ENCODE assay signal across 8 cellular contexts in genomic region chr6:37101991-37102298, GRCh38.
DNase-seq lines count a peak whose midpoint lies in the region; ATAC-seq and TF ChIP-seq lines count a peak whose summit lies in the region.

No MANE protein-coding gene starts in this region.

- no peaks in the 10 kb centered on the region for H3K36me3 Mint-ChIP-seq in T-helper 2 cell treated with Interferon-gamma antibody and Interleukin-4, amounts not matched to agents 5 μg/mL and 100 μg/mL, for 36 hours (ENCODE audit: low read depth)

- H3K36me3 ChIP-seq in lower lobe of right lung (no peaks in the 10 kb centered on the region), thoracic aorta (no peaks in the 10 kb centered on the region)

- DNase-seq in T-helper 2 cell treated with Interferon-gamma antibody and Interleukin-4, amounts not matched to agents 5 μg/mL and 100 μg/mL, for 36 hours (ENCODE audit: low spot score), result no peak
- DNase-seq in T-helper 2 cell (no peak), lower lobe of right lung (no peak), thoracic aorta (ENCODE audit: low spot score) (no peak), NCI-H1436 treated with DMSO at 0.1 percent for 48 hours (lab: John Stamatoyannopoulos, UW) (no peak), germinal center (ENCODE audit: low spot score) (no peak)
- DNase-seq in activated effector memory CD4-positive, alpha-beta T cell treated with anti-CD3 and anti-CD28 coated beads, Interleukin-2, amount 50 U/mL, for 16 hours, result no peak

- no peaks in the 10 kb centered on the region for H3K27me3 Mint-ChIP-seq in T-helper 2 cell treated with Interferon-gamma antibody and Interleukin-4, amounts not matched to agents 5 μg/mL and 100 μg/mL, for 36 hours (ENCODE audit: low read depth)

- no peak for TF ChIP-seq CTCF in lower lobe of right lung (IDR thresholded peaks at IDR 0.05)
- no peak for TF ChIP-seq CTCF in thoracic aorta (IDR thresholded peaks at IDR 0.05)

- peaks cover 33% of the 10 kb centered on the region for H3K4me1 ChIP-seq in lower lobe of right lung
- H3K4me1 ChIP-seq in thoracic aorta (ENCODE audit: control insufficient read depth in 1 of 2, low read depth in 2 of 2), result peaks cover 9 to 20% of the 10 kb centered on the region in 2 donors

- peaks cover 32% of the 10 kb centered on the region for H3K4me1 Mint-ChIP-seq in T-helper 2 cell treated with Interferon-gamma antibody and Interleukin-4, amounts not matched to agents 5 μg/mL and 100 μg/mL, for 36 hours (ENCODE audit: low read depth)

- H3K27me3 ChIP-seq in lower lobe of right lung (ENCODE audit: low read depth) (no peaks in the 10 kb centered on the region), thoracic aorta (replicated peaks; ENCODE audit: insufficient read depth) (no peaks in the 10 kb centered on the region)

- intact Hi-C loops in lower lobe of right lung (cut with DNase I), result no loop called here

- ATAC-seq in lower lobe of right lung (no peak), thoracic aorta (ENCODE audit: insufficient number of reproducible peaks, low FRiP score, low read depth) (no peak)

- H3K4me3 ChIP-seq in lower lobe of right lung (peak overlapping the region; percentile 50), thoracic aorta (peak overlapping the region; percentile 67)

- H3K9me3 ChIP-seq in lower lobe of right lung, result no peaks in the 10 kb centered on the region
- no peaks in the 10 kb centered on the region for H3K9me3 ChIP-seq in thoracic aorta

- H3K27ac ChIP-seq in angular gyrus (ENCODE audit: low read depth, low read length), result peak overlapping the region; percentile 97
- peak overlapping the region; percentile 86 for H3K27ac ChIP-seq in lower lobe of right lung
- peak overlapping the region; percentile 77 to 79 for H3K27ac ChIP-seq in thoracic aorta

- H3K27ac Mint-ChIP-seq in T-helper 2 cell treated with Interferon-gamma antibody and Interleukin-4, amounts not matched to agents 5 μg/mL and 100 μg/mL, for 36 hours, result peak overlapping the region; percentile 71

- no peaks in the 10 kb centered on the region for H3K9me3 Mint-ChIP-seq in T-helper 2 cell treated with Interferon-gamma antibody and Interleukin-4, amounts not matched to agents 5 μg/mL and 100 μg/mL, for 36 hours

- peak overlapping the region; percentile 65 for H3K4me3 Mint-ChIP-seq in T-helper 2 cell treated with Interferon-gamma antibody and Interleukin-4, amounts not matched to agents 5 μg/mL and 100 μg/mL, for 36 hours
